Comparison of ENCODE assay signal across 11 cellular contexts in genomic region chr2:240426797-240427721, GRCh38. TPM values are rescaled to one million over a fixed set of nuclear protein-coding genes. Genes with fewer than 3 reads are reported as not detected.
DNase-seq lines count a peak whose midpoint lies in the region; ATAC-seq and TF ChIP-seq lines count a peak whose summit lies in the region.
"Had no signal": no experiment of that assay in that cellular context is flagged by ENCODE, and none has a peak within 500 bp of the region (broad histone marks: within the 10 kb centered on the region; RNA-seq: fewer than 3 reads in every experiment).

No MANE protein-coding gene starts in this region.

- H3K36me3 ChIP-seq in PC-3 (ENCODE audit: low read depth, low read length) = no peaks in the 10 kb centered on the region
- no peaks in the 10 kb centered on the region for H3K36me3 ChIP-seq in fibroblast of lung (ENCODE audit: control insufficient read depth, insufficient read depth, low read length)

- peak overlapping the region; percentile 24; the same call in 1 of the 2 replicates for H3K4me2 ChIP-seq in PC-3 (ENCODE audit: low read length)
- no peak overlapping the region for H3K4me2 ChIP-seq in fibroblast of lung (ENCODE audit: extremely low read depth, insufficient read depth, low read length)

- H3K27me3 Mint-ChIP-seq in activated CD4-positive, alpha-beta T cell treated with anti-CD3 and anti-CD28 coated beads, Interleukin-2, amount 10 ng/mL, durations not matched to agents 7 days and 5 days = peaks cover 3% of the 10 kb centered on the region
- H3K27me3 Mint-ChIP-seq in activated CD4-positive, alpha-beta T cell treated with anti-CD3 and anti-CD28 coated beads, Interleukin-2, amount 10 ng/mL, durations not matched to agents 24 days and 14 days = peaks cover 9% of the 10 kb centered on the region

- BruUV-seq in PC-3 (replicated peaks; lab: Mats Ljungman, UMichigan) = no TSS peak

- no peak for DNase-seq in activated CD4-positive, alpha-beta T cell treated with anti-CD3 and anti-CD28 coated beads, Interleukin-2, amount 10 ng/mL, durations not matched to agents 7 days and 5 days
- no peak for DNase-seq in activated CD4-positive, alpha-beta T cell treated with anti-CD3 and anti-CD28 coated beads, Interleukin-2, amount 10 ng/mL, durations not matched to agents 24 days and 14 days
- DNase-seq in PC-3 (peak; percentile 53), fibroblast of lung (ENCODE audit: low read depth in 2 of 2) (peak; percentile 57 to 84), skeletal muscle cell (ENCODE audit: low read depth) (peak; percentile 37), SHP77 treated with DMSO at 0.1 percent for 48 hours (lab: John Stamatoyannopoulos, UW) (no peak), NCI-H2029 treated with DMSO at 0.1 percent for 48 hours (lab: John Stamatoyannopoulos, UW) (no peak), NCI-H187 treated with DMSO at 0.1 percent for 48 hours (lab: John Stamatoyannopoulos, UW) (no peak)
- DNase-seq: anterior cingulate cortex, erythroblast, NCI-H1092 treated with DMSO at 0.1 percent for 48 hours had no signal

- peaks cover 9% of the 10 kb centered on the region for H3K4me1 Mint-ChIP-seq in activated CD4-positive, alpha-beta T cell treated with anti-CD3 and anti-CD28 coated beads, Interleukin-2, amount 10 ng/mL, durations not matched to agents 7 days and 5 days
- H3K4me1 Mint-ChIP-seq in activated CD4-positive, alpha-beta T cell treated with anti-CD3 and anti-CD28 coated beads, Interleukin-2, amount 10 ng/mL, durations not matched to agents 24 days and 14 days = peaks cover 16% of the 10 kb centered on the region

- H3K9ac ChIP-seq in PC-3 (ENCODE audit: low read length) (no peak overlapping the region; the same call in 1 of the 2 replicates), fibroblast of lung (ENCODE audit: insufficient read depth, low read length) (no peak overlapping the region)

- intact Hi-C loops in activated CD4-positive, alpha-beta T cell treated with anti-CD3 and anti-CD28 coated beads, Interleukin-2, amount 10 ng/mL, durations not matched to agents 24 days and 14 days (cut with micrococcal nuclease) = no loop called here
- intact Hi-C loops in PC-3 (cut with micrococcal nuclease) = no loop called here

- no peak overlapping the region for H2AFZ ChIP-seq in PC-3 (ENCODE audit: low read length)
- H2AFZ ChIP-seq in fibroblast of lung (ENCODE audit: low read length) = no peak overlapping the region

- peak; percentile 74 for ATAC-seq in PC-3

- no peaks in the 10 kb centered on the region for H3K36me3 Mint-ChIP-seq in activated CD4-positive, alpha-beta T cell treated with anti-CD3 and anti-CD28 coated beads, Interleukin-2, amount 10 ng/mL, durations not matched to agents 7 days and 5 days (ENCODE audit: low read depth)
- peaks cover 3% of the 10 kb centered on the region for H3K36me3 Mint-ChIP-seq in activated CD4-positive, alpha-beta T cell treated with anti-CD3 and anti-CD28 coated beads, Interleukin-2, amount 10 ng/mL, durations not matched to agents 24 days and 14 days (ENCODE audit: low read depth)

- H3K4me3 Mint-ChIP-seq in activated CD4-positive, alpha-beta T cell treated with anti-CD3 and anti-CD28 coated beads, Interleukin-2, amount 10 ng/mL, durations not matched to agents 7 days and 5 days = no peak overlapping the region
- H3K4me3 Mint-ChIP-seq in activated CD4-positive, alpha-beta T cell treated with anti-CD3 and anti-CD28 coated beads, Interleukin-2, amount 10 ng/mL, durations not matched to agents 24 days and 14 days = no peak overlapping the region

- H3F3A ChIP-seq in PC-3 (ENCODE audit: low read length, unreplicated experiment) = no peaks in the 10 kb centered on the region

- peaks cover 13% of the 10 kb centered on the region for H3K4me1 ChIP-seq in PC-3 (ENCODE audit: insufficient read depth, low read length)
- no peaks in the 10 kb centered on the region for H3K4me1 ChIP-seq in fibroblast of lung (ENCODE audit: control insufficient read depth, extremely low read depth, insufficient read depth, low read length)

- no peaks in the 10 kb centered on the region for H3K9me2 ChIP-seq in PC-3 (replicated peaks; ENCODE audit: low read length)

- H4K20me1 ChIP-seq in PC-3 (ENCODE audit: low read length) = no peaks in the 10 kb centered on the region
- H4K20me1 ChIP-seq in fibroblast of lung (ENCODE audit: control insufficient read depth, extremely low read depth, insufficient read depth, low read length) = no peaks in the 10 kb centered on the region

- H3K79me2 ChIP-seq in PC-3 (ENCODE audit: low read length) = no peaks in the 10 kb centered on the region
- H3K79me2 ChIP-seq in fibroblast of lung (ENCODE audit: control insufficient read depth, insufficient read depth, low read length) = no peaks in the 10 kb centered on the region

- H3K9me3 ChIP-seq in PC-3 (ENCODE audit: low read length) = 0 out of 2 replicates have a peak, but pooled peaks cover 3% of the 10 kb centered on the region
- no peaks in the 10 kb centered on the region for H3K9me3 ChIP-seq in fibroblast of lung (ENCODE audit: control insufficient read depth, insufficient read depth, low read depth, low read length)

- H3K27ac Mint-ChIP-seq in activated CD4-positive, alpha-beta T cell treated with anti-CD3 and anti-CD28 coated beads, Interleukin-2, amount 10 ng/mL, durations not matched to agents 7 days and 5 days = peak overlapping the region; percentile 22
- H3K27ac Mint-ChIP-seq in activated CD4-positive, alpha-beta T cell treated with anti-CD3 and anti-CD28 coated beads, Interleukin-2, amount 10 ng/mL, durations not matched to agents 24 days and 14 days = no peak overlapping the region

- H3K27me3 ChIP-seq in PC-3 (ENCODE audit: low read length) (no peaks in the 10 kb centered on the region), fibroblast of lung (ENCODE audit: control insufficient read depth, insufficient read depth, low read length) (no peaks in the 10 kb centered on the region)

- H3K9me3 Mint-ChIP-seq in activated CD4-positive, alpha-beta T cell treated with anti-CD3 and anti-CD28 coated beads, Interleukin-2, amount 10 ng/mL, durations not matched to agents 7 days and 5 days = peaks cover 7% of the 10 kb centered on the region
- H3K9me3 Mint-ChIP-seq in activated CD4-positive, alpha-beta T cell treated with anti-CD3 and anti-CD28 coated beads, Interleukin-2, amount 10 ng/mL, durations not matched to agents 24 days and 14 days = peaks cover 11% of the 10 kb centered on the region

- H3K27ac ChIP-seq in PC-3 (ENCODE audit: low read length) (peak overlapping the region; percentile 57), fibroblast of lung (ENCODE audit: insufficient read depth, low read length) (no peak overlapping the region)

- CTCF ChIA-PET in activated CD4-positive, alpha-beta T cell treated with anti-CD3 and anti-CD28 coated beads, Interleukin-2, amount 10 ng/mL, durations not matched to agents 7 days and 5 days (lab: Charles Lee) = interaction anchor here (1.4 to 2.3 kb wide), 2 partner anchors 12 to 194 kb away, joined by 5 to 6 read pairs; no protein-coding TSS in a partner anchor
- CTCF ChIA-PET in PC-3 (lab: Charles Lee) = interaction anchor here (0.6 kb wide), 1 partner anchor 41 kb away, joined by 3 read pairs; no protein-coding TSS in a partner anchor

- POLR2A ChIA-PET in activated CD4-positive, alpha-beta T cell treated with anti-CD3 and anti-CD28 coated beads, Interleukin-2, amount 10 ng/mL, durations not matched to agents 7 days and 5 days (lab: Charles Lee) = no interaction called here
- POLR2A ChIA-PET in PC-3 (lab: Charles Lee; ENCODE audit: unreplicated experiment) = no interaction called here

- no peak for TF ChIP-seq CTCF in PC-3 (conservative IDR thresholded peaks at IDR 0.05; ENCODE audit: low read depth, low read length)
- TF ChIP-seq CTCF in fibroblast of lung (conservative IDR thresholded peaks at IDR 0.05 in 1 of 2, IDR thresholded peaks at IDR 0.05 in 1 of 2; ENCODE audit: low read depth in 1 of 2, low read length in 2 of 2) = no peak

- H3K4me3 ChIP-seq in PC-3 (ENCODE audit: low read length) (no peak overlapping the region), fibroblast of lung (replicated peaks in 1 of 4; ENCODE audit: control extremely low read depth in 1 of 4, insufficient read depth in 1 of 4, low read depth in 3 of 4, low read length in 4 of 4) (no peak overlapping the region), skeletal muscle cell (ENCODE audit: low read depth, low read length) (no peak overlapping the region)

RNA-seq across cellular contexts. Expression of gene GPC1, which starts 8.4 kb away (rescaled TPM):
- total RNA-seq in activated CD4-positive, alpha-beta T cell treated with anti-CD3 and anti-CD28 coated beads, Interleukin-2, amount 10 ng/mL, durations not matched to agents 7 days and 5 days = 1 to 10 TPM; 7.3 to 7.5 TPM
- total RNA-seq in activated CD4-positive, alpha-beta T cell treated with anti-CD3 and anti-CD28 coated beads, Interleukin-2, amount 10 ng/mL, durations not matched to agents 24 days and 14 days = 5.9 and 6.6 TPM in 2 replicates
- total RNA-seq in PC-3 (2014; rRNA removed) (37.1 and 56.7 TPM in 2 replicates), fibroblast of lung (67.8 and 218 TPM in 2 replicates)
- polyA plus RNA-seq in fibroblast of lung = 113 and 147 TPM in 2 replicates
- 218 and 275 TPM in 2 replicates for polyA plus RNA-seq in fibroblast of lung (2012)
- 103 and 179 TPM in 2 replicates for polyA minus RNA-seq in fibroblast of lung (ENCODE audit: low replicate concordance)

Comparison
In these comparisons a context has a peak if more than half of its experiments do, and no peak if none do; other contexts are left out.
1. DNase-seq: peak in PC-3 (single experiment), fibroblast of lung (2 of 2) and skeletal muscle cell (single experiment); none in activated CD4-positive, alpha-beta T cell treated with anti-CD3 and anti-CD28 coated beads, Interleukin-2, amount 10 ng/mL, durations not matched to agents 7 days and 5 days (single experiment), activated CD4-positive, alpha-beta T cell treated with anti-CD3 and anti-CD28 coated beads, Interleukin-2, amount 10 ng/mL, durations not matched to agents 24 days and 14 days (single experiment), SHP77 treated with DMSO at 0.1 percent for 48 hours (single experiment), NCI-H2029 treated with DMSO at 0.1 percent for 48 hours (single experiment) and NCI-H187 treated with DMSO at 0.1 percent for 48 hours (single experiment).